10 cellular contexts compared by ENCODE assay signal in genomic region chr7:156998988-156999610, GRCh38. TPM values are rescaled to one million over a fixed set of nuclear protein-coding genes. Genes with fewer than 3 reads are reported as not detected.
A peak's percentile ranks its signal among the peaks of the same experiment; 100 is the strongest.
DNase-seq lines count a peak whose midpoint lies in the region; ATAC-seq and TF ChIP-seq lines count a peak whose summit lies in the region.
"Had no signal": no experiment of that assay in that cellular context is flagged by ENCODE, and none has a peak within 500 bp of the region (broad histone marks: within the 10 kb centered on the region; RNA-seq: fewer than 3 reads in every experiment).

No MANE protein-coding gene starts in this region.

- H3K27me3 Mint-ChIP-seq in CD4-positive, alpha-beta T cell: peaks cover 78% of the 10 kb centered on the region
- peaks cover 76 to 95% of the 10 kb centered on the region in 2 donors for H3K27me3 Mint-ChIP-seq in effector memory CD8-positive, alpha-beta T cell

- no peaks in the 10 kb centered on the region for H3K36me3 ChIP-seq in neural cell (ENCODE audit: insufficient read depth, low read length)

- no peaks in the 10 kb centered on the region for H3K9me2 ChIP-seq in neural cell (ENCODE audit: insufficient read depth, low read length)

- no peak overlapping the region for H3K27ac ChIP-seq in CD4-positive, alpha-beta T cell (ENCODE audit: low read depth, low read length)
- H3K27ac ChIP-seq in neural cell (ENCODE audit: low read length): no peak overlapping the region

- H3K79me2 ChIP-seq in neural cell (replicated peaks; ENCODE audit: insufficient read depth, low read length): no peaks in the 10 kb centered on the region

- H3K27ac Mint-ChIP-seq in CD4-positive, alpha-beta T cell: no peak overlapping the region
- no peak overlapping the region for H3K27ac Mint-ChIP-seq in effector memory CD8-positive, alpha-beta T cell

- ATAC-seq in CD4-positive, alpha-beta T cell (ENCODE audit: poor library complexity): no peak
- no peak for ATAC-seq in effector memory CD8-positive, alpha-beta T cell (replicated peaks)
- no peak for ATAC-seq in HG02884 (IDR thresholded peaks at IDR 0.05; ENCODE audit: unreplicated experiment)

- POLR2A ChIA-PET in CD4-positive, alpha-beta T cell (lab: Charles Lee): no interaction called here

- no peak for TF ChIP-seq EP300 in neural cell (conservative IDR thresholded peaks at IDR 0.05; ENCODE audit: poor library complexity, severe bottlenecking)

- H4K20me1 ChIP-seq in neural cell (ENCODE audit: insufficient read depth): no peaks in the 10 kb centered on the region

- H3K9ac ChIP-seq in neural cell (ENCODE audit: low read length): no peak overlapping the region

- H3K4me3 Mint-ChIP-seq in CD4-positive, alpha-beta T cell: peak overlapping the region; percentile 58
- peak overlapping the region; percentile 63 to 74 for H3K4me3 Mint-ChIP-seq in effector memory CD8-positive, alpha-beta T cell

- H3K9me3 Mint-ChIP-seq in CD4-positive, alpha-beta T cell: no peaks in the 10 kb centered on the region
- no peaks in the 10 kb centered on the region for H3K9me3 Mint-ChIP-seq in effector memory CD8-positive, alpha-beta T cell

- no peak for TF ChIP-seq CTCF in CD4-positive, alpha-beta T cell (IDR thresholded peaks at IDR 0.05)
- TF ChIP-seq CTCF in neural cell (IDR thresholded peaks at IDR 0.05; ENCODE audit: poor library complexity, severe bottlenecking): no peak

- H3K36me3 Mint-ChIP-seq in CD4-positive, alpha-beta T cell (ENCODE audit: low read depth): no peaks in the 10 kb centered on the region
- H3K36me3 Mint-ChIP-seq in effector memory CD8-positive, alpha-beta T cell (ENCODE audit: insufficient read depth): peaks cover 10% of the 10 kb centered on the region

- H3K4me3 ChIP-seq in neural cell (ENCODE audit: low read length): no peak overlapping the region

- peaks cover 25% of the 10 kb centered on the region for H3K4me1 Mint-ChIP-seq in CD4-positive, alpha-beta T cell (ENCODE audit: low read depth)
- H3K4me1 Mint-ChIP-seq in effector memory CD8-positive, alpha-beta T cell (ENCODE audit: low read depth in 2 of 2): peaks cover 9 to 10% of the 10 kb centered on the region in 2 donors

- intact Hi-C loops in CD4-positive, alpha-beta T cell (cut with DNase I, micrococcal nuclease): no loop called here

- H3K4me2 ChIP-seq in neural cell (ENCODE audit: low read length): no peak overlapping the region

- TF ChIP-seq RAD21 in neural cell (conservative IDR thresholded peaks at IDR 0.05): no peak

- CTCF ChIA-PET in CD4-positive, alpha-beta T cell (lab: Charles Lee): no interaction called here

- no peaks in the 10 kb centered on the region for H3K9me3 ChIP-seq in CD4-positive, alpha-beta T cell (ENCODE audit: control insufficient read depth, low read length)
- H3K9me3 ChIP-seq in neural cell (ENCODE audit: low read length): no peaks in the 10 kb centered on the region

- no peaks in the 10 kb centered on the region for H3F3A ChIP-seq in neural cell (ENCODE audit: insufficient read depth, low read length, poor library complexity, severe bottlenecking)

- peaks cover 73% of the 10 kb centered on the region for H3K27me3 ChIP-seq in CD4-positive, alpha-beta T cell (ENCODE audit: control insufficient read depth, insufficient read depth, low read length)
- H3K27me3 ChIP-seq in neural cell (ENCODE audit: insufficient read depth, low read depth, low read length): peaks cover 77% of the 10 kb centered on the region

- no peak for DNase-seq in CD4-positive, alpha-beta T cell
- DNase-seq in HuH-7 (ENCODE audit: low spot score) (peak; percentile 32), MV-4-11 (lab: John Stamatoyannopoulos, UW) (no peak), T-helper 2 cell (no peak), NCI-H1694 (lab: John Stamatoyannopoulos, UW) (no peak)
- DNase-seq in effector memory CD8-positive, alpha-beta T cell: no peak

- no peak overlapping the region for H2AFZ ChIP-seq in neural cell (ENCODE audit: low read depth, low read length)

TF ChIP-seq in neural cell, 6 proteins besides CTCF, POLR2A, EP300 and RAD21:
- TF ChIP-seq EZH2 (IDR thresholded peaks at IDR 0.05; ENCODE audit: borderline replicate concordance, insufficient read depth, low read length, poor library complexity, severe bottlenecking) (peak; percentile 32), POLR2AphosphoS5 (IDR thresholded peaks at IDR 0.05) (no peak)

RNA-seq across cellular contexts. Expression of gene MNX1, which starts 11.4 kb away (rescaled TPM):
- total RNA-seq in CD4-positive, alpha-beta T cell: under 1 TPM in 1 of 2 experiments, not detected in 1; 0.14 TPM
- not detected in 2 replicates for polyA plus RNA-seq in neural cell
- not detected in 2 replicates for polyA minus RNA-seq in neural cell
- total RNA-seq: endothelial cell of umbilical vein, pulmonary artery endothelial cell had no signal
- polyA plus RNA-seq: endothelial cell of umbilical vein had no signal

RNA-seq across cellular contexts. Expression of gene NOM1, which starts 49.6 kb away (rescaled TPM):
- total RNA-seq in CD4-positive, alpha-beta T cell: 10 to 100 TPM; 25.5 to 27.6 TPM
- 12.7 and 22.5 TPM in 2 replicates for polyA plus RNA-seq in neural cell
- 21.7 and 26.0 TPM in 2 replicates for polyA minus RNA-seq in neural cell
